Comparison of ENCODE assay signal across 14 cellular contexts in the genomic region with DNA sequence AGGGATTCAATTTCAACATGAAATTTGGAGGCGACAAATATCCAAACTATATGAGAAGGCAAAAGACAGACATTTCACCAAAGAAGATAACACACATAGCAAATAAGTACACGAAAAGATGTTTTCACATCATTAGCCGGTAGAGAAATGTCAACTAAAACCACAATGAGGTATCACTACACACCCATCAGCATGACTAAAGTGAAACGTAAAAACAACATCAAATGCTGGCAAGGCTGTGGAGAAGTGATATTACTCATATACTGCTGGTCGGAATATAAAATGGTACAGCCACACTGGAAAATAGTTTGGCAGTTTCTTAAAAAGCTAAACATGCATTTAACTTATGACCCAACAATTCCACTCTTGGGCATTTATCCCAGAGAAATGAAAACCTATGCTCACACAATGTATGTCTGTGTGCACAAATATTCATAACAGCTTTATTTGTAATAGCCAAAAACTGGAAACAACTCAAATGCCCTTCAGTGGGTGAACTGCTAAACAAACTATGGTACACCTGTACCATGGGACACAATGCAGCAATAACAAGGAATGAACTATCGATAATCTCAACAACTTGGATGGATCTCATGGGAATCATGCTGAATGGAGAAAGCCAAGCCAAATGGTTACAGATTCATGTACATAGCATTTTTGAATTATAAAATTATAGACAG. TPM values are rescaled to one million over a fixed set of nuclear protein-coding genes. Genes with fewer than 3 reads are reported as not detected.
DNase-seq lines count a peak whose midpoint lies in the region; ATAC-seq, FAIRE-seq and TF ChIP-seq lines count a peak whose summit lies in the region.
"Had no signal": no experiment of that assay in that cellular context is flagged by ENCODE, and none has a peak within 500 bp of the region (broad histone marks: within the 10 kb centered on the region; RNA-seq: fewer than 3 reads in every experiment).

No MANE protein-coding gene starts in this region.

- no peak for TF ChIP-seq RAD21 in GM12878 (IDR thresholded peaks at IDR 0.05; ENCODE audit: insufficient read depth, low read depth, low read length)

- 57% methylated on average over 6 of the region's 6 CpGs for WGBS in GM12878 (ENCODE audit: insufficient coverage, insufficient replicate concordance, low lambda C conversion rate, missing lambda C conversion rate)
- 84 to 91% methylated on average over 6 of the region's 6 CpGs for WGBS in transverse colon (ENCODE audit: low coverage in 1 of 2), 2 donors

- POLR2A ChIA-PET in GM12878 (lab: Charles Lee) = interaction anchor here (0.6 kb wide), 2 partner anchors 49 to 64 kb away, joined by 3 to 4 read pairs; no protein-coding TSS in a partner anchor

- in situ Hi-C loops in GM12878 (cut with MboI) = no loop called here
- in situ Hi-C loops in transverse colon (cut with MboI; ENCODE audit: low pct_ligation_motif_present in 1 of 4, low pct_unique_long_range_greater_than_20kb in 1 of 4, low sequenced_read_pairs in 3 of 4) = no loop called here

- H3K27me3 ChIP-seq in GM12878 (replicated peaks in 1 of 2; ENCODE audit: control insufficient read depth in 2 of 2, insufficient read depth in 2 of 2, low read length in 1 of 2) (no peaks in the 10 kb centered on the region), transverse colon (no peaks in the 10 kb centered on the region), tibial artery (no peaks in the 10 kb centered on the region)
- H3K27me3 ChIP-seq: cardiac muscle cell had no signal

- H4K20me1 ChIP-seq in GM12878 (ENCODE audit: control insufficient read depth, insufficient read depth) = no peaks in the 10 kb centered on the region

- H3K4me2 ChIP-seq in GM12878 (ENCODE audit: control insufficient read depth, insufficient read depth) = no peak overlapping the region

- TF ChIP-seq CTCF in GM12878 (IDR thresholded peaks at IDR 0.05 in 2 of 3, conservative IDR thresholded peaks at IDR 0.05 in 1 of 3; ENCODE audit: control insufficient read depth in 2 of 3, extremely low read depth in 1 of 3, insufficient read depth in 1 of 3, low read depth in 3 of 3, low read length in 3 of 3) = no peak
- TF ChIP-seq CTCF in transverse colon (IDR thresholded peaks at IDR 0.05) = no peak
- TF ChIP-seq CTCF in tibial artery (IDR thresholded peaks at IDR 0.05) = no peak

- H3K9me3 Mint-ChIP-seq in activated naive CD4-positive, alpha-beta T cell treated with anti-CD3 and anti-CD28 coated beads for 36 hours = no peaks in the 10 kb centered on the region
- H3K9me3 Mint-ChIP-seq in T-helper 1 cell treated with Interleukin-12 subunit alpha and Interleukin-12 subunit beta and Interleukin-4 antibody, amounts not matched to agents 30 μg/mL and 1 μg/mL, for 36 hours = peaks cover 11% of the 10 kb centered on the region
- peaks cover 3% of the 10 kb centered on the region for H3K9me3 Mint-ChIP-seq in stimulated activated effector memory CD8-positive, alpha-beta T cell treated with anti-CD3 and anti-CD28 coated beads, Interleukin-12 subunit alpha, Interleukin-12 subunit beta, amount 100 ng/mL, for 72 hours

- RAD21 ChIA-PET in GM12878 (lab: Charles Lee; ENCODE audit: unreplicated experiment) = interaction anchor here (1.8 kb wide), 1 partner anchor 15 kb away, joined by 3 read pairs; no protein-coding TSS in a partner anchor

- no peak for FAIRE-seq in GM12878 (lab: Jason Lieb, UNC)

- no peak overlapping the region for H2AFZ ChIP-seq in GM12878 (ENCODE audit: control insufficient read depth, low read depth, low read length)

- H3K79me2 ChIP-seq in GM12878 (ENCODE audit: control insufficient read depth, insufficient read depth, low read length) = no peaks in the 10 kb centered on the region; the same call in 1 of the 2 replicates

- TF ChIP-seq POLR2A in GM12878 (IDR thresholded peaks at IDR 0.05; ENCODE audit: low read depth, low read length) (no peak), transverse colon (IDR thresholded peaks at IDR 0.05) (no peak)

- no peak for ATAC-seq in GM12878
- ATAC-seq in stimulated activated effector memory CD8-positive, alpha-beta T cell treated with anti-CD3 and anti-CD28 coated beads, Interleukin-12 subunit alpha, Interleukin-12 subunit beta, amount 100 ng/mL, for 72 hours = peak; percentile 100

- peaks cover 45% of the 10 kb centered on the region for H3K4me1 Mint-ChIP-seq in activated naive CD4-positive, alpha-beta T cell treated with anti-CD3 and anti-CD28 coated beads for 36 hours (ENCODE audit: low read depth)
- peaks cover 31% of the 10 kb centered on the region for H3K4me1 Mint-ChIP-seq in T-helper 1 cell treated with Interleukin-12 subunit alpha and Interleukin-12 subunit beta and Interleukin-4 antibody, amounts not matched to agents 30 μg/mL and 1 μg/mL, for 36 hours (ENCODE audit: low read depth)
- H3K4me1 Mint-ChIP-seq in stimulated activated effector memory CD8-positive, alpha-beta T cell treated with anti-CD3 and anti-CD28 coated beads, Interleukin-12 subunit alpha, Interleukin-12 subunit beta, amount 100 ng/mL, for 72 hours = peaks cover 29% of the 10 kb centered on the region

- H3K36me3 ChIP-seq in GM12878 (ENCODE audit: control insufficient read depth in 2 of 2, insufficient read depth in 2 of 2, low read length in 1 of 2) = peaks cover 1 to 5% of the 10 kb centered on the region in 2 experiments; a peak in 1 of 4 replicates
- peaks cover 0 to 8% (median under 1%) of the 10 kb centered on the region in 4 donors for H3K36me3 ChIP-seq in transverse colon
- peaks cover 0 to 4% (median 0%) of the 10 kb centered on the region in 3 donors for H3K36me3 ChIP-seq in tibial artery
- H3K36me3 ChIP-seq: cardiac muscle cell had no signal

- DNase-seq in activated naive CD4-positive, alpha-beta T cell treated with anti-CD3 and anti-CD28 coated beads for 36 hours = peak; percentile 38
- no peak for DNase-seq in activated naive CD4-positive, alpha-beta T cell treated with Interleukin-2 at 50 U/mL for 16 hours
- DNase-seq in GM12878 (ENCODE audit: low read depth, low spot score) = no peak
- no peak for DNase-seq in stimulated activated effector memory CD8-positive, alpha-beta T cell treated with anti-CD3 and anti-CD28 coated beads, Interleukin-12 subunit alpha, Interleukin-12 subunit beta, amount 100 ng/mL, for 72 hours (ENCODE audit: low spot score in 2 of 2)
- no peak for DNase-seq in transverse colon
- no peak for DNase-seq in GM19238 (ENCODE audit: insufficient read length, low spot score)
- no peak for DNase-seq in tibial artery
- DNase-seq: activated CD8-positive, alpha-beta memory T cell treated with anti-CD3 and anti-CD28 coated beads, Interleukin-2, amount 50 U/mL, for 4 hours; DMS 273 treated with DMSO at 0.1 percent for 48 hours; islet precursor cell; NCI-H1436 treated with DMSO at 0.1 percent for 48 hours had no signal

- SMC1A ChIA-PET in GM12878 (lab: Charles Lee; ENCODE audit: uncharacterized antibody, unreplicated experiment) = interaction anchor here (0.8 to 1.6 kb wide), 3 partner anchors 19 to 39 kb away, joined by 3 to 4 read pairs (median 4); no protein-coding TSS in a partner anchor

- no peak overlapping the region for H3K4me3 Mint-ChIP-seq in activated naive CD4-positive, alpha-beta T cell treated with anti-CD3 and anti-CD28 coated beads for 36 hours
- H3K4me3 Mint-ChIP-seq in T-helper 1 cell treated with Interleukin-12 subunit alpha and Interleukin-12 subunit beta and Interleukin-4 antibody, amounts not matched to agents 30 μg/mL and 1 μg/mL, for 36 hours = no peak overlapping the region
- peak overlapping the region; percentile 28 for H3K4me3 Mint-ChIP-seq in stimulated activated effector memory CD8-positive, alpha-beta T cell treated with anti-CD3 and anti-CD28 coated beads, Interleukin-12 subunit alpha, Interleukin-12 subunit beta, amount 100 ng/mL, for 72 hours

- CTCF ChIA-PET in activated naive CD4-positive, alpha-beta T cell treated with anti-CD3 and anti-CD28 coated beads for 36 hours (lab: Charles Lee) = interaction anchor here (0.6 to 1.6 kb wide), 4 partner anchors 9 to 747 kb away, joined by 3 to 7 read pairs (median 3); no protein-coding TSS in a partner anchor
- CTCF ChIA-PET in GM12878 (lab: Yijun Ruan, JAX) = interaction anchor here (0.6 to 2.0 kb wide), 4 partner anchors 9 to 37 kb away, joined by 3 to 10 read pairs (median 3); a partner anchor contains a TSS

- TF ChIP-seq EP300 in GM12878 (IDR thresholded peaks at IDR 0.05; ENCODE audit: borderline replicate concordance in 1 of 2, control insufficient read depth in 1 of 2, low read depth in 2 of 2, low read length in 2 of 2) (no peak), transverse colon (IDR thresholded peaks at IDR 0.05; ENCODE audit: low read depth) (no peak)

- H3K27ac ChIP-seq in GM12878 (ENCODE audit: control insufficient read depth, insufficient read depth) (no peak overlapping the region), transverse colon (no peak overlapping the region), tibial artery (no peak overlapping the region)
- H3K27ac ChIP-seq: cardiac muscle cell, SK-N-MC had no signal

- no peaks in the 10 kb centered on the region for H3K4me1 ChIP-seq in GM12878 (ENCODE audit: control insufficient read depth, insufficient read depth, low read length)
- no peaks in the 10 kb centered on the region for H3K4me1 ChIP-seq in transverse colon
- no peaks in the 10 kb centered on the region for H3K4me1 ChIP-seq in tibial artery

- BruUV-seq in GM12878 (replicated peaks; lab: Mats Ljungman, UMichigan) = no TSS peak

- intact Hi-C loops in activated naive CD4-positive, alpha-beta T cell treated with anti-CD3 and anti-CD28 coated beads for 36 hours (cut with micrococcal nuclease) = loop anchor here (1.0 to 5.0 kb wide), 2 partner anchors 8 to 1045 kb away; a partner anchor contains a TSS
- intact Hi-C loops in GM12878 (cut with micrococcal nuclease; ENCODE audit: unreplicated experiment) (no loop called here), transverse colon (cut with DNase I; ENCODE audit: low total_unique reads) (no loop called here), tibial artery (cut with DNase I; ENCODE audit: low total_unique reads) (no loop called here)

- H3K9ac ChIP-seq in GM12878 (ENCODE audit: control insufficient read depth, insufficient read depth, low read length) = no peak overlapping the region

- H3K4me3 ChIP-seq in GM12878 (no peak overlapping the region), transverse colon (no peak overlapping the region), tibial artery (no peak overlapping the region)
- H3K4me3 ChIP-seq: cardiac muscle cell, SK-N-MC had no signal

- H3K27me3 Mint-ChIP-seq in activated naive CD4-positive, alpha-beta T cell treated with anti-CD3 and anti-CD28 coated beads for 36 hours (ENCODE audit: low read depth) = no peaks in the 10 kb centered on the region
- no peaks in the 10 kb centered on the region for H3K27me3 Mint-ChIP-seq in T-helper 1 cell treated with Interleukin-12 subunit alpha and Interleukin-12 subunit beta and Interleukin-4 antibody, amounts not matched to agents 30 μg/mL and 1 μg/mL, for 36 hours (ENCODE audit: low read depth)

- no peaks in the 10 kb centered on the region for H3K9me3 ChIP-seq in GM12878 (replicated peaks; ENCODE audit: control insufficient read depth, insufficient read depth, low read length)
- H3K9me3 ChIP-seq in transverse colon = no peaks in the 10 kb centered on the region
- no peaks in the 10 kb centered on the region for H3K9me3 ChIP-seq in tibial artery

- peaks cover 45% of the 10 kb centered on the region for H3K36me3 Mint-ChIP-seq in activated naive CD4-positive, alpha-beta T cell treated with anti-CD3 and anti-CD28 coated beads for 36 hours (ENCODE audit: low read depth)
- H3K36me3 Mint-ChIP-seq in T-helper 1 cell treated with Interleukin-12 subunit alpha and Interleukin-12 subunit beta and Interleukin-4 antibody, amounts not matched to agents 30 μg/mL and 1 μg/mL, for 36 hours (ENCODE audit: low read depth) = peaks cover 40% of the 10 kb centered on the region
- peaks cover 51% of the 10 kb centered on the region for H3K36me3 Mint-ChIP-seq in stimulated activated effector memory CD8-positive, alpha-beta T cell treated with anti-CD3 and anti-CD28 coated beads, Interleukin-12 subunit alpha, Interleukin-12 subunit beta, amount 100 ng/mL, for 72 hours

- no peak overlapping the region for H3K27ac Mint-ChIP-seq in activated naive CD4-positive, alpha-beta T cell treated with anti-CD3 and anti-CD28 coated beads for 36 hours
- H3K27ac Mint-ChIP-seq in T-helper 1 cell treated with Interleukin-12 subunit alpha and Interleukin-12 subunit beta and Interleukin-4 antibody, amounts not matched to agents 30 μg/mL and 1 μg/mL, for 36 hours = peak overlapping the region; percentile 91
- H3K27ac Mint-ChIP-seq in stimulated activated effector memory CD8-positive, alpha-beta T cell treated with anti-CD3 and anti-CD28 coated beads, Interleukin-12 subunit alpha, Interleukin-12 subunit beta, amount 100 ng/mL, for 72 hours = peak overlapping the region; percentile 63

RNA-seq across cellular contexts. Expression of a gene that starts 8.7 kb away (rescaled TPM):
- total RNA-seq in activated naive CD4-positive, alpha-beta T cell treated with anti-CD3 and anti-CD28 coated beads for 36 hours = 10 to 100 TPM; 36.8 to 39.5 TPM
- total RNA-seq in GM12878 (2013; cell fraction: nucleolus; rRNA removed) = 75.3 and 76.7 TPM in 2 replicates
- total RNA-seq in GM12878 (2014; rRNA removed) (17.5 and 20.1 TPM in 2 replicates), GM12878 (2014; rRNA removed; fragmentation: Illumina TruSeq; extraction: Trizol) (19.5 and 21.5 TPM in 2 replicates), GM12878 (2021) (13.2 and 17.1 TPM in 2 replicates), transverse colon (10 to 100 TPM in 2 of 4 donors, 1 to 10 TPM in 1, under 1 TPM in 1; 0.75 to 12.7 (median 9.7) TPM)
- polyA plus RNA-seq in GM12878 (2011; ENCODE audit: low read depth) = 12.3 TPM
- polyA plus RNA-seq in GM12878 (2011; rRNA removed) (35.5 and 55.9 TPM in 2 replicates), GM12878 (2014; fragmentation: Illumina TruSeq; extraction: Trizol) (23.1 and 35.6 TPM in 2 replicates), GM12878 (2014; fragmentation: Nextera tagmentation; extraction: Ambion mirVana) (1 to 10 TPM; 7.8 to 9.0 TPM), GM12878 (2014; rRNA removed) (25.8 and 38.6 TPM in 2 replicates), GM12878 (2016; fragmentation: Nextera tagmentation; extraction: Ambion mirVana) (10 to 100 TPM; 12.6 to 15.1 TPM)
- 13.2 and 13.5 TPM in 2 replicates for polyA plus RNA-seq in GM12878 (2011; cell fraction: cytosol; rRNA removed)
- polyA plus RNA-seq in GM12878 (2011; cell fraction: nucleus; rRNA removed) = 27.6 and 32.9 TPM in 2 replicates
- polyA plus RNA-seq in GM12878 (2012) = 15.7 and 15.9 TPM in 2 replicates
- polyA minus RNA-seq in GM12878 (2011; rRNA and poly(A)+ RNA removed) = 6.4 and 9.4 TPM in 2 replicates
- 4.2 and 5.2 TPM in 2 replicates for polyA minus RNA-seq in GM12878 (2011; cell fraction: cytosol; rRNA and poly(A)+ RNA removed)
- 9.6 and 11.5 TPM in 2 replicates for polyA minus RNA-seq in GM12878 (2011; cell fraction: nucleus; rRNA and poly(A)+ RNA removed)

RNA-seq across cellular contexts. Expression of a gene that starts 8.8 kb away (rescaled TPM):
- total RNA-seq in activated naive CD4-positive, alpha-beta T cell treated with anti-CD3 and anti-CD28 coated beads for 36 hours = 10 to 100 TPM; 10.8 to 11.9 TPM
- 26.1 and 27.3 TPM in 2 replicates for total RNA-seq in GM12878 (2013; cell fraction: nucleolus; rRNA removed)
- total RNA-seq in GM12878 (2014; rRNA removed) (22.2 and 25.3 TPM in 2 replicates), GM12878 (2014; rRNA removed; fragmentation: Illumina TruSeq; extraction: Trizol) (35.3 and 36.2 TPM in 2 replicates), GM12878 (2021) (18.6 and 19.0 TPM in 2 replicates), transverse colon (10 to 100 TPM in 1 of 4 donors, 1 to 10 TPM in 1, not detected in 2; 7.6 to 13.2 TPM)
- polyA plus RNA-seq in GM12878 (2011; ENCODE audit: low read depth) = 11.3 TPM
- polyA plus RNA-seq in GM12878 (2011; rRNA removed) (70.7 and 101 TPM in 2 replicates), GM12878 (2014; fragmentation: Illumina TruSeq; extraction: Trizol) (28.7 and 35.2 TPM in 2 replicates), GM12878 (2014; fragmentation: Nextera tagmentation; extraction: Ambion mirVana) (10 to 100 TPM; 50.8 to 70.0 TPM), GM12878 (2014; rRNA removed) (22.7 and 24.2 TPM in 2 replicates), GM12878 (2016; fragmentation: Nextera tagmentation; extraction: Ambion mirVana) (10 to 100 TPM; 42.0 to 49.5 TPM)
- polyA plus RNA-seq in GM12878 (2011; cell fraction: cytosol; rRNA removed) = 20.9 and 25.1 TPM in 2 replicates
- polyA plus RNA-seq in GM12878 (2011; cell fraction: nucleus; rRNA removed) = 32.3 and 34.1 TPM in 2 replicates
- 19.8 and 22.8 TPM in 2 replicates for polyA plus RNA-seq in GM12878 (2012)
- 24.3 and 26.5 TPM in 2 replicates for polyA minus RNA-seq in GM12878 (2011; rRNA and poly(A)+ RNA removed)
- polyA minus RNA-seq in GM12878 (2011; cell fraction: cytosol; rRNA and poly(A)+ RNA removed) = 14.6 and 23.3 TPM in 2 replicates
- 49.7 and 70.8 TPM in 2 replicates for polyA minus RNA-seq in GM12878 (2011; cell fraction: nucleus; rRNA and poly(A)+ RNA removed)
